Comparison of ENCODE assay signal across 23 cellular contexts in genomic region chr2:204717591-204717990, GRCh38.
"Had no signal": no experiment of that assay in that cellular context is flagged by ENCODE, and none has a peak within 500 bp of the region (broad histone marks: within the 10 kb centered on the region; RNA-seq: fewer than 3 reads in every experiment).

No MANE protein-coding gene starts in this region.

- H3K4me3 ChIP-seq: PC-9, Peyer's patch, SJCRH30 had no signal

- ATAC-seq: Right ventricle myocardium inferior, SK-N-SH treated with all-trans-retinoic acid at 6 μM for 48 hours had no signal

- H2AFZ ChIP-seq: PC-9 had no signal

- H3K4me2 ChIP-seq: PC-9 had no signal

- H3K27me3 ChIP-seq: Peyer's patch, SJCRH30 had no signal

- H3K4me1 ChIP-seq: Peyer's patch, SJCRH30 had no signal

- DNase-seq: KBM-7; MV-4-11; NCI-H1048; NCI-H1105; NCI-H1417; NCI-H1436 treated with DMSO at 0.1 percent for 48 hours; NCI-H1694; NCI-H1930; NCI-H2081; NCI-H2107; NCI-H2227 treated with DMSO at 0.1 percent for 48 hours; NCI-H446; NCI-H510A; NCI-H524 treated with DMSO at 0.1 percent for 48 hours; NCI-H69; NCI-H774; NK-92 treated with Interleukin-12 subunit alpha and Interleukin-12 subunit beta, amount 100 ng/mL, for 24 hours; PC-9; Peyer's patch; SHP77 treated with DMSO at 0.1 percent for 48 hours; SJCRH30 had no signal

- H3K36me3 ChIP-seq: Peyer's patch, SJCRH30 had no signal

- H3K27ac ChIP-seq: PC-9, Peyer's patch, SJCRH30 had no signal

- H3K9me3 ChIP-seq: Peyer's patch, SJCRH30 had no signal
